Comparison of ENCODE assay signal across 16 cellular contexts in genomic region chr5:172748341-172748843, GRCh38. TPM values are rescaled to one million over a fixed set of nuclear protein-coding genes. Genes with fewer than 3 reads are reported as not detected.
A peak's percentile ranks its signal among the peaks of the same experiment; 100 is the strongest.
DNase-seq lines count a peak whose midpoint lies in the region; ATAC-seq, FAIRE-seq and TF ChIP-seq lines count a peak whose summit lies in the region.
"Had no signal": no experiment of that assay in that cellular context is flagged by ENCODE, and none has a peak within 500 bp of the region (broad histone marks: within the 10 kb centered on the region; RNA-seq: fewer than 3 reads in every experiment).

No MANE protein-coding gene starts in this region.

- no peak overlapping the region for H2BK20ac ChIP-seq in H1 (ENCODE audit: low read length)

- H3K4ac ChIP-seq in H1 (replicated peaks; ENCODE audit: insufficient read length, low read depth, low read length): no peak overlapping the region

- ATAC-seq in GM23338 (peak; percentile 95), GM18517 (IDR thresholded peaks at IDR 0.05; ENCODE audit: unreplicated experiment) (no peak), GM21447 (IDR thresholded peaks at IDR 0.05; ENCODE audit: unreplicated experiment) (no peak)

- CTCF ChIA-PET in H1 (lab: Charles Lee; ENCODE audit: partially characterized antibody): interaction anchor here (1.5 to 1.7 kb wide), 3 partner anchors 34 to 236 kb away, joined by 3 to 7 read pairs (median 6); partner anchors contain the start of gene ATP6V0E1

- POLR2A ChIA-PET in H1 (lab: Charles Lee; ENCODE audit: partially characterized antibody): interaction anchor here (1.3 to 1.9 kb wide), 2 partner anchors 16 to 22 kb away, joined by 3 to 8 read pairs; partner anchors contain the start of gene DUSP1

- no peak for FAIRE-seq in H1 (lab: Jason Lieb, UNC)
- FAIRE-seq: A204.1, GM12892 had no signal

- peaks cover 14% of the 10 kb centered on the region; the same call in 2 of the 3 replicates for H3K9me3 Mint-ChIP-seq in GM23338

- peaks cover 6 to 9% of the 10 kb centered on the region in 2 experiments; a peak in 3 of 4 replicates for H3K9me3 ChIP-seq in H1 (ENCODE audit: insufficient read depth in 2 of 2, low read depth in 1 of 2, low read length in 1 of 2)

- H4K8ac ChIP-seq in H1 (ENCODE audit: extremely low read depth, insufficient read depth, low read length): peak overlapping the region; percentile 87

- peak overlapping the region; percentile 46 for H4K91ac ChIP-seq in H1 (replicated peaks; ENCODE audit: insufficient read length, low read length)

- 0 out of 2 replicates have a peak overlapping the region, but pooled peaks have one; percentile 33 for H2AK5ac ChIP-seq in H1 (ENCODE audit: low read depth, low read length)

- H4K20me1 ChIP-seq in GM23338 (replicated peaks; ENCODE audit: insufficient read depth) (no peaks in the 10 kb centered on the region), H1 (replicated peaks in 1 of 2; ENCODE audit: control insufficient read depth in 1 of 2, insufficient read depth in 2 of 2, low read length in 2 of 2) (no peaks in the 10 kb centered on the region)

- peak overlapping the region; percentile 87; the same call in 1 of the 2 replicates for H3K27ac ChIP-seq in GM23338 (ENCODE audit: low read depth)
- no peak overlapping the region for H3K27ac ChIP-seq in H1 (ENCODE audit: low read depth, low read length)
- H3K27ac ChIP-seq: WERI-Rb-1 had no signal

- no peak for TF ChIP-seq EP300 in H1 (IDR thresholded peaks at IDR 0.05; ENCODE audit: borderline replicate concordance in 1 of 2, low read depth in 2 of 2, low read length in 2 of 2)

- no peaks in the 10 kb centered on the region for H3K79me1 ChIP-seq in H1 (ENCODE audit: low read depth, low read length)

- peaks cover 3% of the 10 kb centered on the region; the same call in 2 of the 3 replicates for H3K4me1 Mint-ChIP-seq in GM23338

- 26% methylated on average over 34 of the region's 36 CpGs; no CpG with 5 or more reads in 1 of the 2 experiments for WGBS in H1 (ENCODE audit: extremely low coverage in 1 of 2, insufficient coverage in 1 of 2, insufficient read length in 1 of 2, insufficient replicate concordance in 2 of 2, low coverage in 1 of 2, low lambda C conversion rate in 2 of 2, missing lambda C conversion rate in 1 of 2), 2 experiments

- no peak overlapping the region for H3K23ac ChIP-seq in H1 (ENCODE audit: insufficient read length)

- peaks cover 15% of the 10 kb centered on the region; the same call in 1 of the 2 replicates for H3F3A ChIP-seq in GM23338 (replicated peaks; ENCODE audit: low read depth)

- peaks cover 4% of the 10 kb centered on the region; the same call in 1 of the 2 replicates for H3K23me2 ChIP-seq in H1 (ENCODE audit: low read depth, low read length)

- peak overlapping the region; percentile 99 for H2AFZ ChIP-seq in GM23338
- peak overlapping the region; percentile 85 for H2AFZ ChIP-seq in H1 (ENCODE audit: low read length)

- no peak overlapping the region for H2BK15ac ChIP-seq in H1 (ENCODE audit: low read length)

- peaks cover 6% of the 10 kb centered on the region; the same call in 1 of the 2 replicates for H3K36me3 ChIP-seq in GM23338 (ENCODE audit: insufficient read depth)
- H3K36me3 ChIP-seq in H1 (ENCODE audit: control insufficient read depth in 2 of 4, insufficient read depth in 4 of 4, low read length in 3 of 4): no peaks in the 10 kb centered on the region
- H3K36me3 ChIP-seq: SJSA1, WERI-Rb-1 had no signal

- peak; percentile 93 for DNase-seq in GM23338 (ENCODE audit: low spot score)
- DNase-seq in H1 (ENCODE audit: low read depth in 1 of 2, low spot score in 2 of 2): peak in 1 of 2 experiments; percentile 80
- DNase-seq in iris pigment epithelial cell (ENCODE audit: low read depth): peak; percentile 80
- DNase-seq in retina: peak; percentile 84
- DNase-seq in NCI-H1092 (lab: John Stamatoyannopoulos, UW): no peak
- DNase-seq in activated naive CD4-positive, alpha-beta T cell treated with Interleukin-2 at 50 U/mL for 16 hours: no peak
- DNase-seq: activated T-cell treated with anti-CD3 and anti-CD28 coated beads, Interleukin-2, amount 50 U/mL, for 24 hours; cerebellar nuclear complex; MV-4-11; NCI-H524; WERI-Rb-1 had no signal

- no peak overlapping the region; the same call in 1 of the 2 replicates for H3K18ac ChIP-seq in H1 (ENCODE audit: extremely low read depth, low read length)

- H3K4me2 ChIP-seq in GM23338 (peak overlapping the region; percentile 66), H1 (ENCODE audit: insufficient read depth in 1 of 2, low read depth in 2 of 2, low read length in 2 of 2) (peak overlapping the region; percentile 41 to 62; a peak in 3 of 4 replicates)

- H3K79me2 ChIP-seq in GM23338 (replicated peaks; ENCODE audit: insufficient read depth) (no peaks in the 10 kb centered on the region), H1 (ENCODE audit: control insufficient read depth in 1 of 2, insufficient read depth in 2 of 2, low read length in 2 of 2) (no peaks in the 10 kb centered on the region)

- H3K27me3 ChIP-seq in GM23338 (ENCODE audit: insufficient read depth): peaks cover 25% of the 10 kb centered on the region
- peaks cover 0 to 11% (median 9%) of the 10 kb centered on the region in 4 experiments; a peak in 6 of 7 replicates for H3K27me3 ChIP-seq in H1 (replicated peaks in 1 of 4; ENCODE audit: control insufficient read depth in 3 of 4, extremely low read depth in 1 of 4, insufficient read depth in 3 of 4, low read length in 3 of 4)
- H3K27me3 ChIP-seq: SJSA1 had no signal

- H3K4me3 ChIP-seq in GM23338: peak overlapping the region; percentile 36; the same call in 1 of the 2 replicates
- peak overlapping the region in 3 of 4 experiments; percentile 5 to 41 (median 34); a peak in 5 of 8 replicates for H3K4me3 ChIP-seq in H1 (ENCODE audit: extremely low read depth in 1 of 4, insufficient read depth in 2 of 4, low read depth in 3 of 4, low read length in 4 of 4)
- H3K4me3 ChIP-seq: SJSA1 had no signal

- peak overlapping the region; percentile 48; the same call in 2 of the 3 replicates for H3K4me3 Mint-ChIP-seq in GM23338
- H3K4me3 Mint-ChIP-seq: activated T-cell treated with anti-CD3 and anti-CD28 coated beads, Interleukin-2, amount 50 U/mL, for 24 hours had no signal

- H3K4me1 ChIP-seq in GM23338 (ENCODE audit: insufficient read depth) (peaks cover 6% of the 10 kb centered on the region), H1 (replicated peaks in 1 of 4; ENCODE audit: control insufficient read depth in 3 of 4, insufficient read depth in 4 of 4, low read length in 3 of 4) (peaks cover 0 to 4% (median 0%) of the 10 kb centered on the region in 4 experiments; a peak in 3 of 7 replicates)

- no peak for TF ChIP-seq RAD21 in H1 (IDR thresholded peaks at IDR 0.05 in 1 of 2, conservative IDR thresholded peaks at IDR 0.05 in 1 of 2; ENCODE audit: low read depth in 2 of 2, low read length in 2 of 2)

- no peak overlapping the region for H2BK12ac ChIP-seq in H1 (ENCODE audit: low read depth, low read length)

- H4K5ac ChIP-seq in H1 (ENCODE audit: insufficient read length, low read depth, low read length): peak overlapping the region; percentile 61

- H3K27me3 Mint-ChIP-seq in GM23338 (ENCODE audit: insufficient read depth, low read depth, poor library complexity): peaks cover 15% of the 10 kb centered on the region
- H3K27me3 Mint-ChIP-seq: activated T-cell treated with anti-CD3 and anti-CD28 coated beads, Interleukin-2, amount 50 U/mL, for 24 hours had no signal

- no peak overlapping the region for H3K14ac ChIP-seq in H1 (ENCODE audit: insufficient read length)

- peak in 1 of 2 experiments; percentile 36; a peak in 1 of 3 replicates for TF ChIP-seq POLR2A in H1 (IDR thresholded peaks at IDR 0.05; ENCODE audit: control extremely low read depth in 1 of 2, low read depth in 2 of 2, low read length in 2 of 2)

- H3K9me2 ChIP-seq in GM23338 (ENCODE audit: insufficient read depth): no peaks in the 10 kb centered on the region

- peak overlapping the region; percentile 17 for H3K56ac ChIP-seq in H1 (replicated peaks; ENCODE audit: insufficient read length, low read depth, low read length)

- no peak for TF ChIP-seq CTCF in GM23338 (conservative IDR thresholded peaks at IDR 0.05; ENCODE audit: low read depth in 2 of 2)
- no peak for TF ChIP-seq CTCF in H1 (IDR thresholded peaks at IDR 0.05; ENCODE audit: control extremely low read depth in 1 of 3, insufficient read depth in 1 of 3, low read depth in 1 of 3, low read length in 3 of 3)

- no peak overlapping the region for H2BK5ac ChIP-seq in H1 (ENCODE audit: low read depth, low read length)

- no peak overlapping the region for H2BK120ac ChIP-seq in H1 (replicated peaks; ENCODE audit: low read depth, low read length)

- H3K27ac Mint-ChIP-seq in GM23338: no peak overlapping the region
- H3K27ac Mint-ChIP-seq: activated T-cell treated with anti-CD3 and anti-CD28 coated beads, Interleukin-2, amount 50 U/mL, for 24 hours had no signal

- H3K36me3 Mint-ChIP-seq in GM23338 (ENCODE audit: low read depth): peaks cover 6% of the 10 kb centered on the region; the same call in 1 of the 3 replicates

- peak overlapping the region in 2 of 4 experiments; percentile 0 to 32; a peak in 3 of 7 replicates for H3K9ac ChIP-seq in H1 (replicated peaks in 1 of 4; ENCODE audit: extremely low read depth in 1 of 4, low read depth in 3 of 4, low read length in 3 of 4)

TF ChIP-seq in GM23338, 12 proteins besides CTCF, POLR2A, EP300 and RAD21:
- TF ChIP-seq POLR2AphosphoS5 (IDR thresholded peaks at IDR 0.05; ENCODE audit: low read depth) (peak; percentile 53; the same call in 1 of the 2 replicates), CREB1 (CRISPR knock-in tag; IDR thresholded peaks at IDR 0.05; ENCODE audit: low read depth) (peak; percentile 49), ZNF331 (CRISPR knock-in tag; IDR thresholded peaks at IDR 0.05; ENCODE audit: low read depth) (no peak)

TF ChIP-seq in H1, 55 proteins besides CTCF, POLR2A, EP300 and RAD21 (continues in another document):
- TF ChIP-seq POLR2AphosphoS5 (IDR thresholded peaks at IDR 0.05; ENCODE audit: low read depth, low read length) (peak; percentile 74), CTBP2 (IDR thresholded peaks at IDR 0.05; ENCODE audit: borderline replicate concordance, insufficient read depth, insufficient read length, low read length) (no peak), CBX5 (IDR thresholded peaks at IDR 0.05; ENCODE audit: low read depth, low read length) (no peak), BCL11A (IDR thresholded peaks at IDR 0.05; ENCODE audit: low read depth in 2 of 2, low read length in 2 of 2) (no peak), KDM4A (IDR thresholded peaks at IDR 0.05; ENCODE audit: low read depth, low read length, severe bottlenecking) (peak; percentile 38)

RNA-seq across cellular contexts. Expression of gene DUSP1, which starts 22.6 kb away (rescaled TPM):
- 12.8 and 17.2 TPM in 2 replicates for total RNA-seq in GM23338 (2014; rRNA removed; shearing (Covaris generic))
- polyA plus RNA-seq in GM23338 (2016; fragmentation: Nextera tagmentation; extraction: Ambion mirVana): 8.7 and 9.7 TPM in 2 replicates
- total RNA-seq in H1 (2021; fragmentation: NEBNext Ultra II Directional; extraction: Animal tissue kit (Norgen Biotek cat#: 25700)): 6.5 and 8.6 TPM in 2 replicates
- polyA plus RNA-seq in H1 (2011; rRNA removed): 11.4 and 11.7 TPM in 2 replicates
- 11.3 TPM for polyA plus RNA-seq in H1 (2011; cell fraction: cytosol; rRNA removed)
- polyA plus RNA-seq in H1 (2011; cell fraction: nucleus; rRNA removed): 15.3 TPM
- polyA plus RNA-seq in H1 (2012, experiment 1 of 2): 6.9 to 8.1 TPM (median 7.2 TPM) in 4 replicates
- polyA plus RNA-seq in H1 (2012, experiment 2 of 2): 7.6 TPM
- 3.2 TPM for polyA plus RNA-seq in H1 (2013, experiment 1 of 2)
- 2.9 TPM for polyA plus RNA-seq in H1 (2013, experiment 2 of 2)
- polyA minus RNA-seq in H1 (2011; rRNA and poly(A)+ RNA removed): 17.6 and 18.7 TPM in 2 replicates
- 10.2 TPM for polyA minus RNA-seq in H1 (2011; cell fraction: cytosol; rRNA and poly(A)+ RNA removed)
- 47.4 TPM for polyA minus RNA-seq in H1 (2011; cell fraction: nucleus; rRNA and poly(A)+ RNA removed)

Comparison
In these comparisons a context has a peak if more than half of its experiments do, and no peak if none do; other contexts are left out.
1. DNase-seq: peak in GM23338 (single experiment), iris pigment epithelial cell (single experiment) and retina (single experiment); none in NCI-H1092 (single experiment) and activated naive CD4-positive, alpha-beta T cell treated with Interleukin-2 at 50 U/mL for 16 hours (single experiment).